ENCODE assay signal across 1 cellular context in the genomic region with DNA sequence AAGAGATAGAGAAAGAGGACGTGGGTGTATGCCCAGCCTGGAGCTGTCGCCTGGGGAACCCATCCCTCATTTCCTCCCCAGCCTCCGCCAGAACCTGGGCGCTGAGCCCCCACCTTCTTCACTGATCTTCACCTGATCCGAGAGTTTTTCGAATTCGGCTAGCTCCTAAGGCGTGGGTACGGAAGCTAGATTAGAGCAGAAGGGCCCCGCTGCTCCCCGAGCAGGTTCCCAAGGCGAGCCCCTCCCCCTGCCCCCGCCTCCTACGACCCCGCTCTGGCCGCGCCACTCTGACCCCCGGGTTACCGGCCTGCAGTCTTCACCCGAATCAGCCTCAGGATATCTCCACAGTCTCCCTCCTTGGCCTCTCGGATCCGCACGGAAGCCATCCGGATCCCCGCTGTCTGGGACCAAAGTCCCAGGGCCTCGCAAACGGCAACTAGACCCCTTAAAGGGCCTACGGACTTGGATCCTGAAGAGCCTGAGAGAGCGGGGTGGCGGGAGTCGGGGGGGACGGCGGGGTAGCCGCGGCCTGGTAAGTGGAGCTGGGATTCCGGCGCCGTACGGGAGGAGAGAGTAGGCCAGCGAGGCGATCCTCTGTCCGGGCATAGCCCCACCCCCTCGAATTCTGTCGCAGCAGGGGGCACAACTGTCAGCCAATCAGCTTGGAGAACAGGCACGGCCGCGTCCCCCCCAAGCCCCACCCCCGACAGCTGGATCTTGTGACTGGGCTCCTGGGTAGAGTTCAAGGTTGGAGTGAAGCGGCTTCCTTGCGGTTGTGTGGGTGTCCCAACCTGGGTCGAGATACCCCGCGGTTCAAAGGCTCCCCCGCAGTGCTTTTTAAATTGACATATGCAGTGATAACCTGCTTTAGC.
A peak's percentile ranks its signal among the peaks of the same experiment; 100 is the strongest.
TF ChIP-seq lines count a peak whose summit lies in the region.

A gene (minus strand): TSS at position 572 of the 872 bp plus-strand sequence. CDS start 186 bp downstream, at position 386.

TF ChIP-seq in HepG2, 621 proteins besides CTCF, POLR2A, EP300 and RAD21 (continued from another document and continues in another):
- TF ChIP-seq PHF21A (CRISPR knock-in tag; IDR thresholded peaks at IDR 0.05), result peak; percentile 86
- TF ChIP-seq, protein P1, sequence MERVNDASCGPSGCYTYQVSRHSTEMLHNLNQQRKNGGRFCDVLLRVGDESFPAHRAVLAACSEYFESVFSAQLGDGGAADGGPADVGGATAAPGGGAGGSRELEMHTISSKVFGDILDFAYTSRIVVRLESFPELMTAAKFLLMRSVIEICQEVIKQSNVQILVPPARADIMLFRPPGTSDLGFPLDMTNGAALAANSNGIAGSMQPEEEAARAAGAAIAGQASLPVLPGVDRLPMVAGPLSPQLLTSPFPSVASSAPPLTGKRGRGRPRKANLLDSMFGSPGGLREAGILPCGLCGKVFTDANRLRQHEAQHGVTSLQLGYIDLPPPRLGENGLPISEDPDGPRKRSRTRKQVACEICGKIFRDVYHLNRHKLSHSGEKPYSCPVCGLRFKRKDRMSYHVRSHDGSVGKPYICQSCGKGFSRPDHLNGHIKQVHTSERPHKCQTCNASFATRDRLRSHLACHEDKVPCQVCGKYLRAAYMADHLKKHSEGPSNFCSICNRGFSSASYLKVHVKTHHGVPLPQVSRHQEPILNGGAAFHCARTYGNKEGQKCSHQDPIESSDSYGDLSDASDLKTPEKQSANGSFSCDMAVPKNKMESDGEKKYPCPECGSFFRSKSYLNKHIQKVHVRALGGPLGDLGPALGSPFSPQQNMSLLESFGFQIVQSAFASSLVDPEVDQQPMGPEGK (CRISPR knock-in tag; IDR thresholded peaks at IDR 0.05), result peak; percentile 99
- TF ChIP-seq ZSCAN9 (CRISPR knock-in tag; IDR thresholded peaks at IDR 0.05; ENCODE audit: borderline replicate concordance), result peak; percentile 61; the same call in 1 of the 2 replicates
- no peak for TF ChIP-seq ZNF598 (CRISPR knock-in tag; IDR thresholded peaks at IDR 0.05; ENCODE audit: borderline replicate concordance)
- TF ChIP-seq, protein P2, sequence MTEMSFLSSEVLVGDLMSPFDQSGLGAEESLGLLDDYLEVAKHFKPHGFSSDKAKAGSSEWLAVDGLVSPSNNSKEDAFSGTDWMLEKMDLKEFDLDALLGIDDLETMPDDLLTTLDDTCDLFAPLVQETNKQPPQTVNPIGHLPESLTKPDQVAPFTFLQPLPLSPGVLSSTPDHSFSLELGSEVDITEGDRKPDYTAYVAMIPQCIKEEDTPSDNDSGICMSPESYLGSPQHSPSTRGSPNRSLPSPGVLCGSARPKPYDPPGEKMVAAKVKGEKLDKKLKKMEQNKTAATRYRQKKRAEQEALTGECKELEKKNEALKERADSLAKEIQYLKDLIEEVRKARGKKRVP (CRISPR knock-in tag; IDR thresholded peaks at IDR 0.05), result no peak
- TF ChIP-seq SOX5 (CRISPR knock-in tag; IDR thresholded peaks at IDR 0.05; ENCODE audit: borderline replicate concordance), result peak; percentile 21; the same call in 1 of the 2 replicates
- TF ChIP-seq, protein P3, sequence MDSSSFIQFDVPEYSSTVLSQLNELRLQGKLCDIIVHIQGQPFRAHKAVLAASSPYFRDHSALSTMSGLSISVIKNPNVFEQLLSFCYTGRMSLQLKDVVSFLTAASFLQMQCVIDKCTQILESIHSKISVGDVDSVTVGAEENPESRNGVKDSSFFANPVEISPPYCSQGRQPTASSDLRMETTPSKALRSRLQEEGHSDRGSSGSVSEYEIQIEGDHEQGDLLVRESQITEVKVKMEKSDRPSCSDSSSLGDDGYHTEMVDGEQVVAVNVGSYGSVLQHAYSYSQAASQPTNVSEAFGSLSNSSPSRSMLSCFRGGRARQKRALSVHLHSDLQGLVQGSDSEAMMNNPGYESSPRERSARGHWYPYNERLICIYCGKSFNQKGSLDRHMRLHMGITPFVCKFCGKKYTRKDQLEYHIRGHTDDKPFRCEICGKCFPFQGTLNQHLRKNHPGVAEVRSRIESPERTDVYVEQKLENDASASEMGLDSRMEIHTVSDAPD (CRISPR knock-in tag; IDR thresholded peaks at IDR 0.05), result no peak
- TF ChIP-seq SOX13 (IDR thresholded peaks at IDR 0.05), result no peak
- peak in 1 of 2 experiments; percentile 27; a peak in 1 of 4 replicates for TF ChIP-seq SOX13 (CRISPR knock-in tag; conservative IDR thresholded peaks at IDR 0.05 in 1 of 2, IDR thresholded peaks at IDR 0.05 in 1 of 2)
- 0 out of 2 replicates have a peak, but pooled peaks have one; percentile 31 for TF ChIP-seq GATAD1 (CRISPR knock-in tag; IDR thresholded peaks at IDR 0.05)
- TF ChIP-seq ZNF143 (CRISPR knock-in tag; IDR thresholded peaks at IDR 0.05), result peak; percentile 33; the same call in 1 of the 2 replicates
- no peak for TF ChIP-seq ZNF747 (CRISPR knock-in tag; IDR thresholded peaks at IDR 0.05; ENCODE audit: borderline replicate concordance)
- TF ChIP-seq ZNF292 (CRISPR knock-in tag; IDR thresholded peaks at IDR 0.05; ENCODE audit: borderline replicate concordance, low read depth), result peak; percentile 65; the same call in 1 of the 2 replicates
- TF ChIP-seq NR2F6 (IDR thresholded peaks at IDR 0.05), result peak; percentile 50
- TF ChIP-seq NR2F6 (CRISPR knock-in tag; IDR thresholded peaks at IDR 0.05), result peak; percentile 69; the same call in 1 of the 2 replicates
- TF ChIP-seq ZSCAN29 (CRISPR knock-in tag; conservative IDR thresholded peaks at IDR 0.05), result 0 out of 2 replicates have a peak, but pooled peaks have one; percentile 52
- peak; percentile 37; the same call in 1 of the 2 replicates for TF ChIP-seq ZFP82 (CRISPR knock-in tag; IDR thresholded peaks at IDR 0.05; ENCODE audit: borderline replicate concordance)
- TF ChIP-seq CREM (IDR thresholded peaks at IDR 0.05), result peak; percentile 47; the same call in 1 of the 2 replicates
- no peak for TF ChIP-seq CREM (CRISPR knock-in tag; IDR thresholded peaks at IDR 0.05)
- TF ChIP-seq MLLT10 (CRISPR knock-in tag; IDR thresholded peaks at IDR 0.05), result no peak
- TF ChIP-seq, protein P4, sequence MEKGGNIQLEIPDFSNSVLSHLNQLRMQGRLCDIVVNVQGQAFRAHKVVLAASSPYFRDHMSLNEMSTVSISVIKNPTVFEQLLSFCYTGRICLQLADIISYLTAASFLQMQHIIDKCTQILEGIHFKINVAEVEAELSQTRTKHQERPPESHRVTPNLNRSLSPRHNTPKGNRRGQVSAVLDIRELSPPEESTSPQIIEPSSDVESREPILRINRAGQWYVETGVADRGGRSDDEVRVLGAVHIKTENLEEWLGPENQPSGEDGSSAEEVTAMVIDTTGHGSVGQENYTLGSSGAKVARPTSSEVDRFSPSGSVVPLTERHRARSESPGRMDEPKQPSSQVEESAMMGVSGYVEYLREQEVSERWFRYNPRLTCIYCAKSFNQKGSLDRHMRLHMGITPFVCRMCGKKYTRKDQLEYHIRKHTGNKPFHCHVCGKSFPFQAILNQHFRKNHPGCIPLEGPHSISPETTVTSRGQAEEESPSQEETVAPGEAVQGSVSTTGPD (CRISPR knock-in tag; IDR thresholded peaks at IDR 0.05), result no peak
- no peak for TF ChIP-seq TRIM24 (CRISPR knock-in tag; IDR thresholded peaks at IDR 0.05)
- TF ChIP-seq RARA (CRISPR knock-in tag; IDR thresholded peaks at IDR 0.05), result peak; percentile 89
- TF ChIP-seq, protein P5, sequence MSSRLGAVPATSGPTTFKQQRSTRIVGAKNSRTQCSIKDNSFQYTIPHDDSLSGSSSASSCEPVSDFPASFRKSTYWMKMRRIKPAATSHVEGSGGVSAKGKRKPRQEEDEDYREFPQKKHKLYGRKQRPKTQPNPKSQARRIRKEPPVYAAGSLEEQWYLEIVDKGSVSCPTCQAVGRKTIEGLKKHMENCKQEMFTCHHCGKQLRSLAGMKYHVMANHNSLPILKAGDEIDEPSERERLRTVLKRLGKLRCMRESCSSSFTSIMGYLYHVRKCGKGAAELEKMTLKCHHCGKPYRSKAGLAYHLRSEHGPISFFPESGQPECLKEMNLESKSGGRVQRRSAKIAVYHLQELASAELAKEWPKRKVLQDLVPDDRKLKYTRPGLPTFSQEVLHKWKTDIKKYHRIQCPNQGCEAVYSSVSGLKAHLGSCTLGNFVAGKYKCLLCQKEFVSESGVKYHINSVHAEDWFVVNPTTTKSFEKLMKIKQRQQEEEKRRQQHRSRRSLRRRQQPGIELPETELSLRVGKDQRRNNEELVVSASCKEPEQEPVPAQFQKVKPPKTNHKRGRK (CRISPR knock-in tag; IDR thresholded peaks at IDR 0.05), result no peak
- TF ChIP-seq NFE2L1 (CRISPR knock-in tag; IDR thresholded peaks at IDR 0.05; ENCODE audit: borderline replicate concordance), result no peak
- TF ChIP-seq ZNF543 (CRISPR knock-in tag; IDR thresholded peaks at IDR 0.05), result 0 out of 2 replicates have a peak, but pooled peaks have one; percentile 59
- TF ChIP-seq ZNF484 (CRISPR knock-in tag; IDR thresholded peaks at IDR 0.05; ENCODE audit: borderline replicate concordance, low read depth), result no peak
- TF ChIP-seq, protein P6, sequence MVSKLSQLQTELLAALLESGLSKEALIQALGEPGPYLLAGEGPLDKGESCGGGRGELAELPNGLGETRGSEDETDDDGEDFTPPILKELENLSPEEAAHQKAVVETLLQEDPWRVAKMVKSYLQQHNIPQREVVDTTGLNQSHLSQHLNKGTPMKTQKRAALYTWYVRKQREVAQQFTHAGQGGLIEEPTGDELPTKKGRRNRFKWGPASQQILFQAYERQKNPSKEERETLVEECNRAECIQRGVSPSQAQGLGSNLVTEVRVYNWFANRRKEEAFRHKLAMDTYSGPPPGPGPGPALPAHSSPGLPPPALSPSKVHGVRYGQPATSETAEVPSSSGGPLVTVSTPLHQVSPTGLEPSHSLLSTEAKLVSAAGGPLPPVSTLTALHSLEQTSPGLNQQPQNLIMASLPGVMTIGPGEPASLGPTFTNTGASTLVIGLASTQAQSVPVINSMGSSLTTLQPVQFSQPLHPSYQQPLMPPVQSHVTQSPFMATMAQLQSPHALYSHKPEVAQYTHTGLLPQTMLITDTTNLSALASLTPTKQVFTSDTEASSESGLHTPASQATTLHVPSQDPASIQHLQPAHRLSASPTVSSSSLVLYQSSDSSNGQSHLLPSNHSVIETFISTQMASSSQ (IDR thresholded peaks at IDR 0.05; ENCODE audit: low read depth), result no peak; the same call in 1 of the 2 replicates
- TF ChIP-seq, protein P6 (CRISPR knock-in tag; IDR thresholded peaks at IDR 0.05; ENCODE audit: borderline replicate concordance), result peak; percentile 49; the same call in 1 of the 2 replicates
- peak; percentile 68 for TF ChIP-seq TBL1XR1 (IDR thresholded peaks at IDR 0.05; ENCODE audit: borderline replicate concordance, low read length, partially characterized antibody)
- peak; percentile 40; the same call in 1 of the 2 replicates for TF ChIP-seq NCOR1 (IDR thresholded peaks at IDR 0.05; ENCODE audit: borderline replicate concordance, low read length)
- no peak for TF ChIP-seq SOX6 (IDR thresholded peaks at IDR 0.05)
- peak; percentile 72 for TF ChIP-seq SOX6 (CRISPR knock-in tag; IDR thresholded peaks at IDR 0.05)
- peak; percentile 72 for TF ChIP-seq NFYB (CRISPR knock-in tag; IDR thresholded peaks at IDR 0.05)
- TF ChIP-seq SIN3A (IDR thresholded peaks at IDR 0.05; ENCODE audit: borderline replicate concordance, low read depth, low read length), result peak; percentile 83; the same call in 1 of the 2 replicates
- TF ChIP-seq, protein P7, sequence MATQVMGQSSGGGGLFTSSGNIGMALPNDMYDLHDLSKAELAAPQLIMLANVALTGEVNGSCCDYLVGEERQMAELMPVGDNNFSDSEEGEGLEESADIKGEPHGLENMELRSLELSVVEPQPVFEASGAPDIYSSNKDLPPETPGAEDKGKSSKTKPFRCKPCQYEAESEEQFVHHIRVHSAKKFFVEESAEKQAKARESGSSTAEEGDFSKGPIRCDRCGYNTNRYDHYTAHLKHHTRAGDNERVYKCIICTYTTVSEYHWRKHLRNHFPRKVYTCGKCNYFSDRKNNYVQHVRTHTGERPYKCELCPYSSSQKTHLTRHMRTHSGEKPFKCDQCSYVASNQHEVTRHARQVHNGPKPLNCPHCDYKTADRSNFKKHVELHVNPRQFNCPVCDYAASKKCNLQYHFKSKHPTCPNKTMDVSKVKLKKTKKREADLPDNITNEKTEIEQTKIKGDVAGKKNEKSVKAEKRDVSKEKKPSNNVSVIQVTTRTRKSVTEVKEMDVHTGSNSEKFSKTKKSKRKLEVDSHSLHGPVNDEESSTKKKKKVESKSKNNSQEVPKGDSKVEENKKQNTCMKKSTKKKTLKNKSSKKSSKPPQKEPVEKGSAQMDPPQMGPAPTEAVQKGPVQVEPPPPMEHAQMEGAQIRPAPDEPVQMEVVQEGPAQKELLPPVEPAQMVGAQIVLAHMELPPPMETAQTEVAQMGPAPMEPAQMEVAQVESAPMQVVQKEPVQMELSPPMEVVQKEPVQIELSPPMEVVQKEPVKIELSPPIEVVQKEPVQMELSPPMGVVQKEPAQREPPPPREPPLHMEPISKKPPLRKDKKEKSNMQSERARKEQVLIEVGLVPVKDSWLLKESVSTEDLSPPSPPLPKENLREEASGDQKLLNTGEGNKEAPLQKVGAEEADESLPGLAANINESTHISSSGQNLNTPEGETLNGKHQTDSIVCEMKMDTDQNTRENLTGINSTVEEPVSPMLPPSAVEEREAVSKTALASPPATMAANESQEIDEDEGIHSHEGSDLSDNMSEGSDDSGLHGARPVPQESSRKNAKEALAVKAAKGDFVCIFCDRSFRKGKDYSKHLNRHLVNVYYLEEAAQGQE (IDR thresholded peaks at IDR 0.05; ENCODE audit: borderline replicate concordance in 1 of 2, low read depth in 1 of 2, low read length in 2 of 2), result peak in 1 of 2 experiments; percentile 33; a peak in 1 of 4 replicates
- TF ChIP-seq ZNF709 (CRISPR knock-in tag; IDR thresholded peaks at IDR 0.05), result no peak
- TF ChIP-seq ZFY (CRISPR knock-in tag; IDR thresholded peaks at IDR 0.05), result peak; percentile 96
